7 cellular contexts compared by ENCODE assay signal in the genomic region with DNA sequence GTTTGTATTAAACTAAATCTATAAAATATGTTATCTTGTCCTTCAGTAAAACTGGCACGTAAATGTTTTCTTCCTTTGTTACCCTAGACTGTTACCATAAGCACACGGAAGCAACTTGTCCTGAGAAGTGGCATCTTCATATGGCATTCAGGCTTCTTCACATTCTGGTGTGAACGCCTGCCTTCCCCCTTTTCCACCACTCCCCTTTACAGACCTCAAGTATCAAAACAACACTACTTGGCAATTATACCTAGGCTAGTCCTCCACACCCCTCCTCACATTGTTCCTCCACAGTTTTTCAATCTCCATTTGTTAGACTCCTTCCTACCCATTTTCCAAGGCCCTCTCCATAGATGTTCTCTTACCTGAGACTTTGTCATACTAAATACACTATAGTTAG. TPM values are rescaled to one million over a fixed set of nuclear protein-coding genes. Genes with fewer than 3 reads are reported as not detected.
DNase-seq lines count a peak whose midpoint lies in the region; ATAC-seq and TF ChIP-seq lines count a peak whose summit lies in the region.

No MANE protein-coding gene starts in this region.

- H3K9me3 ChIP-seq in HAP-1 (peaks cover 3% of the 10 kb centered on the region), SK-N-MC (ENCODE audit: low read depth, low read length) (no peaks in the 10 kb centered on the region), skeletal muscle tissue (ENCODE audit: control insufficient read depth in 3 of 3, low read length in 3 of 3) (no peaks in the 10 kb centered on the region)

- peak overlapping the region; percentile 68 for H3K4me3 ChIP-seq in HAP-1
- peak overlapping the region; percentile 92 for H3K4me3 ChIP-seq in SK-N-MC
- peak overlapping the region; percentile 92 for H3K4me3 ChIP-seq in fibroblast of the aortic adventitia (ENCODE audit: low read depth, low read length)
- peak overlapping the region in 2 of 3 donors; percentile 91 for H3K4me3 ChIP-seq in skeletal muscle tissue (ENCODE audit: low read length in 3 of 3)
- H3K4me3 ChIP-seq in lower leg skin (ENCODE audit: low read depth, poor library complexity, severe bottlenecking): no peak overlapping the region

- in situ Hi-C loops in HAP-1 (cut with MboI; ENCODE audit: low sequenced_read_pairs): loop anchor here (25.0 kb wide), 2 partner anchors 107 to 382 kb away; a partner anchor contains a TSS

- no peak for TF ChIP-seq POLR2A in lower leg skin (IDR thresholded peaks at IDR 0.05)

- H3K27me3 ChIP-seq in HAP-1 (ENCODE audit: low read depth) (no peaks in the 10 kb centered on the region), skeletal muscle tissue (ENCODE audit: control insufficient read depth in 3 of 3, insufficient read depth in 3 of 3, low read length in 3 of 3) (no peaks in the 10 kb centered on the region)

- 32 to 38% methylated on average over 3 of the region's 3 CpGs for WGBS in lower leg skin, 2 donors

- ATAC-seq in HG02870 (IDR thresholded peaks at IDR 0.05; ENCODE audit: unreplicated experiment): no peak

- H3K4me1 ChIP-seq in HAP-1 (peaks cover 24% of the 10 kb centered on the region), skeletal muscle tissue (ENCODE audit: control insufficient read depth in 3 of 3, insufficient read depth in 3 of 3, low read length in 3 of 3) (peaks cover 29 to 42% (median 30%) of the 10 kb centered on the region in 3 donors)

- H3K27ac ChIP-seq in SK-N-MC: no peak overlapping the region
- peak overlapping the region; percentile 86 for H3K27ac ChIP-seq in skeletal muscle tissue (ENCODE audit: low read depth, low read length)

- DNase-seq in HAP-1 (ENCODE audit: low spot score in 2 of 2) (peak in 1 of 2 experiments; percentile 12), SK-N-MC (ENCODE audit: low read depth, low spot score) (no peak), fibroblast of the aortic adventitia (ENCODE audit: low read depth) (no peak), T1000 (lab: John Stamatoyannopoulos, UW) (no peak), lower leg skin (ENCODE audit: low spot score in 2 of 2) (no peak)

- 0 out of 2 replicates have a peak, but pooled peaks cover 3% of the 10 kb centered on the region for H3K36me3 ChIP-seq in HAP-1 (replicated peaks)
- peaks cover 7% of the 10 kb centered on the region for H3K36me3 ChIP-seq in SK-N-MC (ENCODE audit: insufficient read depth, low read length)
- H3K36me3 ChIP-seq in skeletal muscle tissue (ENCODE audit: control insufficient read depth in 3 of 3, insufficient read depth in 3 of 3, low read length in 3 of 3): no peaks in the 10 kb centered on the region

- TF ChIP-seq CTCF in fibroblast of the aortic adventitia (IDR thresholded peaks at IDR 0.05; ENCODE audit: insufficient read depth, low read length) (no peak), lower leg skin (IDR thresholded peaks at IDR 0.05) (no peak)

- intact Hi-C loops in lower leg skin (cut with DNase I; ENCODE audit: low total_unique reads): no loop called here

- peak overlapping the region; percentile 80 for H3K9ac ChIP-seq in SK-N-MC (ENCODE audit: insufficient read length)
- H3K9ac ChIP-seq in skeletal muscle tissue (ENCODE audit: low read depth in 1 of 3, low read length in 3 of 3): peak overlapping the region in 1 of 3 donors; percentile 4

RNA-seq across cellular contexts. Expression of a gene that starts 2.9 kb away (rescaled TPM):
- 42.5 and 44.2 TPM in 2 replicates for total RNA-seq in fibroblast of the aortic adventitia (ENCODE audit: low replicate concordance)
- 37.6 TPM for total RNA-seq in skeletal muscle tissue
- 10 to 100 TPM; 28.0 to 34.2 (median 30.6) TPM for total RNA-seq in lower leg skin
